14 cellular contexts compared by ENCODE assay signal in genomic region chr1:151806170-151806569, GRCh38. TPM values are rescaled to one million over a fixed set of nuclear protein-coding genes. Genes with fewer than 3 reads are reported as not detected.
"Had no signal": no experiment of that assay in that cellular context is flagged by ENCODE, and none has a peak within 500 bp of the region (broad histone marks: within the 10 kb centered on the region; RNA-seq: fewer than 3 reads in every experiment).

No MANE protein-coding gene starts in this region.

- H3K4me3 Mint-ChIP-seq: dendritic cell treated with granulocyte-macrophage colony-stimulating factor and Interleukin-4, amounts not matched to agents 40 ng/mL and 50 ng/mL, for 4 days; effector memory CD8-positive, alpha-beta T cell; nephron had no signal

- H3K9me3 ChIP-seq: esophagus squamous epithelium, mucosa of descending colon had no signal

- FAIRE-seq: kidney, small intestine had no signal

- H3K4me3 ChIP-seq: esophagus squamous epithelium, mucosa of descending colon had no signal

- H3K27ac ChIP-seq: epithelial cell of prostate, esophagus squamous epithelium had no signal

- H3K27ac Mint-ChIP-seq: dendritic cell treated with granulocyte-macrophage colony-stimulating factor and Interleukin-4, amounts not matched to agents 40 ng/mL and 50 ng/mL, for 4 days; nephron had no signal

- H3K27me3 Mint-ChIP-seq: effector memory CD8-positive, alpha-beta T cell had no signal

- H3K4me1 Mint-ChIP-seq: nephron had no signal

- DNase-seq: effector memory CD8-positive, alpha-beta T cell; esophagus squamous epithelium; foreskin fibroblast; kidney; mammary epithelial cell; mucosa of descending colon; small intestine; stimulated activated CD4-positive, alpha-beta T cell treated with anti-CD3 and anti-CD28 coated beads, Interleukin-12 subunit alpha, Interleukin-12 subunit beta, amount 100 ng/mL, for 4 hours; stimulated activated naive CD4-positive, alpha-beta T cell treated with Interleukin-2 at 50 U/mL for 16 hours had no signal

- ATAC-seq: mucosa of descending colon had no signal

RNA-seq across cellular contexts. Expression of gene LINGO4, which starts 1.0 kb away (rescaled TPM):
- total RNA-seq: mammary epithelial cell, pulmonary artery endothelial cell had no signal
- polyA plus RNA-seq: mammary epithelial cell had no signal

RNA-seq across cellular contexts. Expression of gene RORC, which starts 25.4 kb away (rescaled TPM):
- total RNA-seq: pulmonary artery endothelial cell had no signal

RNA-seq across cellular contexts. Expression of gene C2CD4D, which starts 33.5 kb away (rescaled TPM):
- total RNA-seq: urinary bladder had no signal
